ENCODE assay signal across 14 cellular contexts in genomic region chr10:112919721-112920120, GRCh38. TPM values are rescaled to one million over a fixed set of nuclear protein-coding genes. Genes with fewer than 3 reads are reported as not detected.
DNase-seq lines count a peak whose midpoint lies in the region; ATAC-seq and TF ChIP-seq lines count a peak whose summit lies in the region.
"Had no signal": no experiment of that assay in that cellular context is flagged by ENCODE, and none has a peak within 500 bp of the region (broad histone marks: within the 10 kb centered on the region; RNA-seq: fewer than 3 reads in every experiment).

No MANE protein-coding gene starts in this region.

- no peaks in the 10 kb centered on the region for H3K27me3 ChIP-seq in esophagus muscularis mucosa

- no peak for ATAC-seq in GM21447 (IDR thresholded peaks at IDR 0.05; ENCODE audit: unreplicated experiment)
- ATAC-seq: stimulated activated memory B cell treated with anti-CD40 and anti-IgM and Interleukin-4, amounts not matched to agents 10 μg/mL and 1 μg/mL and 100 μg/mL, for 72 hours had no signal

- H3K4me3 ChIP-seq in esophagus muscularis mucosa: no peak overlapping the region

- H3K9me3 ChIP-seq in esophagus muscularis mucosa: no peaks in the 10 kb centered on the region

- H3K36me3 ChIP-seq in esophagus muscularis mucosa: no peaks in the 10 kb centered on the region

- no peak for TF ChIP-seq POLR2A in esophagus muscularis mucosa (IDR thresholded peaks at IDR 0.05; ENCODE audit: low read depth)

- no peak for TF ChIP-seq EP300 in esophagus muscularis mucosa (IDR thresholded peaks at IDR 0.05)

- intact Hi-C loops in esophagus muscularis mucosa (cut with DNase I): no loop called here

- no peaks in the 10 kb centered on the region for H3K4me1 ChIP-seq in esophagus muscularis mucosa

- H3K27ac ChIP-seq in esophagus muscularis mucosa (replicated peaks in 1 of 4): no peak overlapping the region
- H3K27ac ChIP-seq: KMS-11 had no signal

- peak; percentile 74 for DNase-seq in ACHN
- DNase-seq in HPDE6-E6E7 (ENCODE audit: extremely low spot score): peak; percentile 39
- peak; percentile 46 for DNase-seq in amniotic stem cell (lab: John Stamatoyannopoulos, UW)
- peak; percentile 69 for DNase-seq in hepatic stellate cell (ENCODE audit: low spot score)
- DNase-seq in OCI-M2 (lab: John Stamatoyannopoulos, UW; ENCODE audit: unreplicated experiment): no peak
- DNase-seq in esophagus muscularis mucosa (ENCODE audit: extremely low spot score): no peak
- no peak for DNase-seq in activated CD8-positive, alpha-beta memory T cell treated with anti-CD3 and anti-CD28 coated beads, Interleukin-2, amount 50 U/mL, for 4 hours
- DNase-seq: effector CD4-positive, alpha-beta T cell; NCI-H2029; NCI-H748 treated with DMSO at 0.1 percent for 48 hours; stimulated activated CD4-positive, alpha-beta T cell treated with anti-CD3 and anti-CD28 coated beads, Interleukin-4, amount 100 ng/mL, for 1 hour had no signal

- in situ Hi-C loops in ACHN (cut with HindIII; ENCODE audit: low pct_ligation_motif_present, low pct_unique_long_range_greater_than_20kb, low sequenced_read_pairs): no loop called here

- WGBS in esophagus muscularis mucosa: 86% methylated on average over 7 of the region's 7 CpGs

- TF ChIP-seq CTCF in esophagus muscularis mucosa (IDR thresholded peaks at IDR 0.05): no peak

RNA-seq across cellular contexts. Expression of gene TCF7L2, which starts 30.3 kb away (rescaled TPM):
- total RNA-seq in esophagus muscularis mucosa: 10 to 100 TPM in 3 of 4 donors, 1 to 10 TPM in 1; 7.8 to 24.1 (median 19.2) TPM

Comparison
In these comparisons a context has a peak if more than half of its experiments do, and no peak if none do; other contexts are left out.
1. DNase-seq: peak in ACHN (single experiment), HPDE6-E6E7 (single experiment), amniotic stem cell (single experiment) and hepatic stellate cell (single experiment); none in OCI-M2 (single experiment), esophagus muscularis mucosa (single experiment) and activated CD8-positive, alpha-beta memory T cell treated with anti-CD3 and anti-CD28 coated beads, Interleukin-2, amount 50 U/mL, for 4 hours (single experiment).